ENCODE assay signal across 8 cellular contexts in the genomic region with DNA sequence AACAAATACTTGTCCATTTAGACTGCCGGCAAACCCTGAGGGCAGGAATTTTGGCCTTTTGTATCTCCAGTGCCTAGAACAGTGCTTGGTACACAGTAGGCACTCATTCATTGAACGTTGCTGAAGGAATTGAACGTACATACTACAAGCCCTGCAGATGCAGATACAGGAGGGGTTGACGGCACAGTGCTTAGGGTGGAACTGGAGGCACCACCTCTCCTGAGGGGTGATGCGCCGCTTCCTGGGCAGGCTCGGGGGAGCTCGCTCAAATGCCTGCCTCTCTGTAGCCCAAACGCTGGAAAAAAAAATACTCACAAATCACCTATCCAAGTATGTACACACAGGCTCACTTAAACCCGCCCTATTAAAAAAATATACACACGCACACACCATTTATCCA. TPM values are rescaled to one million over a fixed set of nuclear protein-coding genes. Genes with fewer than 3 reads are reported as not detected.
DNase-seq lines count a peak whose midpoint lies in the region; ATAC-seq and TF ChIP-seq lines count a peak whose summit lies in the region.

No MANE protein-coding gene starts in this region.

- H3K4me3 ChIP-seq in endocrine pancreas (ENCODE audit: control insufficient read depth, insufficient read depth, low read length) (peak overlapping the region; percentile 88), mucosa of descending colon (peak overlapping the region; percentile 72), vagina (peak overlapping the region; percentile 81 to 95)

- peak overlapping the region; percentile 24 for H3K9ac ChIP-seq in endocrine pancreas (ENCODE audit: control insufficient read depth, insufficient read depth, low read length)

- no peaks in the 10 kb centered on the region for H3K9me3 Mint-ChIP-seq in T-helper 2 cell treated with Interferon-gamma antibody and Interleukin-4, amounts not matched to agents 5 μg/mL and 100 μg/mL, for 36 hours

- H3K36me3 Mint-ChIP-seq in T-helper 2 cell treated with Interferon-gamma antibody and Interleukin-4, amounts not matched to agents 5 μg/mL and 100 μg/mL, for 36 hours (ENCODE audit: low read depth): peaks cover 20% of the 10 kb centered on the region

- no peaks in the 10 kb centered on the region for H3K27me3 ChIP-seq in endocrine pancreas (ENCODE audit: control insufficient read depth, insufficient read depth, low read length)
- no peaks in the 10 kb centered on the region for H3K27me3 ChIP-seq in vagina

- ATAC-seq in GM21381 (IDR thresholded peaks at IDR 0.05; ENCODE audit: unreplicated experiment) (peak; percentile 49), HG03571 (IDR thresholded peaks at IDR 0.05; ENCODE audit: unreplicated experiment) (peak; percentile 34), mucosa of descending colon (peak; percentile 60)

- peak overlapping the region; percentile 90 for H3K4me3 Mint-ChIP-seq in T-helper 2 cell treated with Interferon-gamma antibody and Interleukin-4, amounts not matched to agents 5 μg/mL and 100 μg/mL, for 36 hours

- no peak for TF ChIP-seq CTCF in mucosa of descending colon (IDR thresholded peaks at IDR 0.05)
- no peak for TF ChIP-seq CTCF in vagina (IDR thresholded peaks at IDR 0.05)

- H3K27me3 Mint-ChIP-seq in T-helper 2 cell treated with Interferon-gamma antibody and Interleukin-4, amounts not matched to agents 5 μg/mL and 100 μg/mL, for 36 hours (ENCODE audit: low read depth): peaks cover 5% of the 10 kb centered on the region

- no peaks in the 10 kb centered on the region for H3K36me3 ChIP-seq in endocrine pancreas (ENCODE audit: control insufficient read depth, insufficient read depth, low read length)
- no peaks in the 10 kb centered on the region for H3K36me3 ChIP-seq in mucosa of descending colon (ENCODE audit: low read depth)
- peaks cover 0 to 10% of the 10 kb centered on the region in 2 donors for H3K36me3 ChIP-seq in vagina

- H3K27ac Mint-ChIP-seq in T-helper 2 cell treated with Interferon-gamma antibody and Interleukin-4, amounts not matched to agents 5 μg/mL and 100 μg/mL, for 36 hours: peak overlapping the region; percentile 83

- DNase-seq in EH (ENCODE audit: low read depth): peak; percentile 37
- no peak for DNase-seq in T-helper 2 cell treated with Interferon-gamma antibody and Interleukin-4, amounts not matched to agents 5 μg/mL and 100 μg/mL, for 36 hours (ENCODE audit: low spot score)
- DNase-seq in mucosa of descending colon: peak; percentile 37 to 57 (median 44)
- DNase-seq in vagina (ENCODE audit: extremely low spot score in 2 of 2): no peak
- no peak for DNase-seq in cerebellar nuclear complex (lab: John Stamatoyannopoulos, UW)

- H3K9me3 ChIP-seq in endocrine pancreas (ENCODE audit: control insufficient read depth, low read length) (no peaks in the 10 kb centered on the region), mucosa of descending colon (no peaks in the 10 kb centered on the region), vagina (no peaks in the 10 kb centered on the region)

- no peak overlapping the region for H3K27ac ChIP-seq in vagina

- intact Hi-C loops in mucosa of descending colon (cut with DNase I, micrococcal nuclease) (no loop called here), vagina (cut with DNase I) (no loop called here)

- TF ChIP-seq POLR2A in vagina (IDR thresholded peaks at IDR 0.05): no peak

- H3K4me1 Mint-ChIP-seq in T-helper 2 cell treated with Interferon-gamma antibody and Interleukin-4, amounts not matched to agents 5 μg/mL and 100 μg/mL, for 36 hours (ENCODE audit: low read depth): peaks cover 23% of the 10 kb centered on the region

- H3K4me1 ChIP-seq in endocrine pancreas (ENCODE audit: control insufficient read depth, insufficient read depth, low read length) (no peaks in the 10 kb centered on the region), mucosa of descending colon (ENCODE audit: low read depth) (no peaks in the 10 kb centered on the region), vagina (peaks cover 31% of the 10 kb centered on the region)

RNA-seq across cellular contexts. Expression of gene COMMD10, which starts 0.6 kb away (rescaled TPM):
- total RNA-seq in mucosa of descending colon: 10 to 100 TPM; 20.6 to 31.1 (median 29.0) TPM
- 22.6 TPM for total RNA-seq in vagina

RNA-seq across cellular contexts. Expression of gene ARL14EPL, which starts 52.0 kb away (rescaled TPM):
- total RNA-seq in mucosa of descending colon (not detected), vagina (not detected)

Comparison
In these comparisons a context has a peak if more than half of its experiments do, and no peak if none do; other contexts are left out.
1. DNase-seq: peak in EH (single experiment) and mucosa of descending colon (3 of 3); none in T-helper 2 cell treated with Interferon-gamma antibody and Interleukin-4, amounts not matched to agents 5 μg/mL and 100 μg/mL, for 36 hours (single experiment), vagina (0 of 2) and cerebellar nuclear complex (0 of 2).
2. Peak in every context shown above with its lines, with median percentiles within 50 percentile points of each other: ATAC-seq and H3K4me3 ChIP-seq.